1 cellular context compared by ENCODE assay signal in the genomic region with DNA sequence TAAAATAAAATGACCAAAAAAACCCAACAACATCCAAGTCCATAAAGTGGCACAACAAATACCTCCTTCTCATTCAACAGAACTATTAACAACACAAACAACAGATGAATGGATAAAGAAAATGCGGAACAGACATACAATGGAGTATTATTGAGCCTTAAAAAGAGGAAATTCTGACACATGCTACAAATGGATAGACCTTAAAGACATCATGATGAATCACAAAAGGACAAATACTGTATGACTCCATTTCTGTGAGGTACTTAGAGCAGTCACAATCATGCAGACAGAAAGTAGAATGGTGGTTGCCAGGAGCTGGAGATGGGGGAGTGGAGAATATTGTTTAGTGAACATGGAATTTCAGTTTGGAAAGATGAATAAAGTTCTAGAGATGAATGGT.
A peak's percentile ranks its signal among the peaks of the same experiment; 100 is the strongest.
TF ChIP-seq lines count a peak whose summit lies in the region.

No MANE protein-coding gene starts in this region.

TF ChIP-seq in endothelial cell of umbilical vein, 7 proteins besides CTCF, POLR2A, EP300 and RAD21:
- TF ChIP-seq FOS (IDR thresholded peaks at IDR 0.05; ENCODE audit: borderline replicate concordance, insufficient read depth, low read length) (peak; percentile 76), JUN (IDR thresholded peaks at IDR 0.05; ENCODE audit: borderline replicate concordance, insufficient read depth, insufficient read length, low read depth) (peak; percentile 66), MYC (IDR thresholded peaks at IDR 0.05; ENCODE audit: low read depth, low read length) (no peak), GATA2 (IDR thresholded peaks at IDR 0.05; ENCODE audit: insufficient read depth, insufficient read length, low read depth, low read length) (no peak)
